In the genomic region with DNA sequence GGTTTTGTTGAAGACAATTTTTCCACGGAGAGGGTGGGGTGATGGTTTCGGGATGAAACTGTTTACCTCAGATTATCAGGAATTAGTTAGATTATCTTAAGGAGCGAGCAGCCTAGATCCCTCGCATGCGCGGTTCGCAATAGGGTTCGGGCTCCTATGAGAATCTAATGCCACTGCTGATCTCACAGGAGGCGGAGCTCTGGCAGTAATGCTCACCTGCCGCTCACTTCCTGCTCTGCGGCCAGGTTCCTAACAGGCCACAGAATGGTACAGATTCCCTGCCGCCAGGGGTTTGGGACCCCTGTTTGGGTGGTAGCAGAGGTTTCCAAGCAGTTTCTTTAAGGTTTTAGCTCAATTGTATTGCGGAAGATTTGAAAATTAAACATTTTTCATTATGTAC, we compare ENCODE assay signal across 21 cellular contexts.
DNase-seq lines count a peak whose midpoint lies in the region; ATAC-seq lines count a peak whose summit lies in the region.
"Had no signal": no experiment of that assay in that cellular context is flagged by ENCODE, and none has a peak within 500 bp of the region (broad histone marks: within the 10 kb centered on the region; RNA-seq: fewer than 3 reads in every experiment).

No MANE protein-coding gene starts in this region.

- no peak overlapping the region for H3K4me3 ChIP-seq in naive thymus-derived CD4-positive, alpha-beta T cell (ENCODE audit: low read length)
- H3K4me3 ChIP-seq: left lung, upper lobe of left lung had no signal

- no peaks in the 10 kb centered on the region for H3K4me1 ChIP-seq in naive thymus-derived CD4-positive, alpha-beta T cell (ENCODE audit: control insufficient read depth in 2 of 2, insufficient read depth in 2 of 2, low read length in 2 of 2)
- H3K4me1 ChIP-seq: left lung, upper lobe of left lung had no signal

- H3K27ac ChIP-seq in naive thymus-derived CD4-positive, alpha-beta T cell (ENCODE audit: low read depth, low read length) = peak overlapping the region; percentile 58
- H3K27ac ChIP-seq: 22Rv1, left lung, upper lobe of left lung, WERI-Rb-1 had no signal

- no peaks in the 10 kb centered on the region for H3K9me3 ChIP-seq in naive thymus-derived CD4-positive, alpha-beta T cell (ENCODE audit: control insufficient read depth in 2 of 3, low read length in 3 of 3)
- H3K9me3 ChIP-seq: left lung, upper lobe of left lung had no signal

- POLR2A ChIA-PET in activated CD8-positive, alpha-beta T cell treated with anti-CD3 and anti-CD28 coated beads, Interleukin-2, amount 10 ng/mL, durations not matched to agents 7 days and 5 days (lab: Charles Lee) = interaction anchor here (0.6 to 1.6 kb wide), 4 partner anchors 9 to 442 kb away, joined by 4 to 6 read pairs (median 5); no protein-coding TSS in a partner anchor
- POLR2A ChIA-PET in naive thymus-derived CD4-positive, alpha-beta T cell (lab: Charles Lee) = interaction anchor here (1.2 to 2.2 kb wide), 3 partner anchors 15 to 417 kb away, joined by 3 to 6 read pairs (median 4); no protein-coding TSS in a partner anchor

- H3K27me3 ChIP-seq in naive thymus-derived CD4-positive, alpha-beta T cell (ENCODE audit: control insufficient read depth in 2 of 2, insufficient read depth in 2 of 2, low read length in 2 of 2) = no peaks in the 10 kb centered on the region
- H3K27me3 ChIP-seq: left lung, upper lobe of left lung had no signal

- no peaks in the 10 kb centered on the region for H3K36me3 Mint-ChIP-seq in activated CD8-positive, alpha-beta T cell treated with anti-CD3 and anti-CD28 coated beads, Interleukin-2, amount 10 ng/mL, durations not matched to agents 7 days and 5 days (ENCODE audit: low read depth)
- no peaks in the 10 kb centered on the region for H3K36me3 Mint-ChIP-seq in naive thymus-derived CD4-positive, alpha-beta T cell

- peak overlapping the region; percentile 82 for H3K27ac Mint-ChIP-seq in activated CD8-positive, alpha-beta T cell treated with anti-CD3 and anti-CD28 coated beads, Interleukin-2, amount 10 ng/mL, durations not matched to agents 7 days and 5 days
- peak overlapping the region; percentile 67 to 93 (median 88) for H3K27ac Mint-ChIP-seq in naive thymus-derived CD4-positive, alpha-beta T cell

- intact Hi-C loops in Right ventricle myocardium inferior (cut with DNase I) = no loop called here
- intact Hi-C loops in left ventricle myocardium superior (cut with micrococcal nuclease) = no loop called here
- intact Hi-C loops in naive thymus-derived CD4-positive, alpha-beta T cell (cut with micrococcal nuclease) = loop anchor here in 1 of 2 donors (2.0 kb wide), 2 partner anchors 443 to 457 kb away; no protein-coding TSS in a partner anchor

- H3K36me3 ChIP-seq in naive thymus-derived CD4-positive, alpha-beta T cell (ENCODE audit: control insufficient read depth in 2 of 3, insufficient read depth in 3 of 3, low read length in 3 of 3) = no peaks in the 10 kb centered on the region
- H3K36me3 ChIP-seq: left lung, upper lobe of left lung, WERI-Rb-1 had no signal

- peak; percentile 29 for DNase-seq in NCI-H748 (lab: John Stamatoyannopoulos, UW; ENCODE audit: unreplicated experiment)
- DNase-seq in NCI-H748 treated with DMSO at 0.1 percent for 48 hours (lab: John Stamatoyannopoulos, UW) = no peak
- DNase-seq in Right ventricle myocardium inferior (ENCODE audit: missing footprints) = peak; percentile 62
- DNase-seq in left ventricle myocardium superior = no peak
- no peak for DNase-seq in activated CD8-positive, alpha-beta T cell treated with anti-CD3 and anti-CD28 coated beads, Interleukin-2, amount 10 ng/mL, durations not matched to agents 7 days and 5 days
- DNase-seq in naive thymus-derived CD4-positive, alpha-beta T cell = no peak
- DNase-seq in foreskin melanocyte = no peak
- DNase-seq: AML-193, cortex of kidney, head of caudate nucleus, left lung, NCI-H146, NCI-H2171 treated with DMSO at 0.1 percent for 48 hours, NCI-H526 treated with DMSO at 0.1 percent for 48 hours, OCI-M1, posterior cingulate gyrus, SW 1271, upper lobe of left lung, WERI-Rb-1 had no signal

- no peaks in the 10 kb centered on the region for H3K9me3 Mint-ChIP-seq in activated CD8-positive, alpha-beta T cell treated with anti-CD3 and anti-CD28 coated beads, Interleukin-2, amount 10 ng/mL, durations not matched to agents 7 days and 5 days (ENCODE audit: insufficient read depth)
- H3K9me3 Mint-ChIP-seq in naive thymus-derived CD4-positive, alpha-beta T cell = no peaks in the 10 kb centered on the region

- peak overlapping the region; percentile 56 for H3K4me3 Mint-ChIP-seq in activated CD8-positive, alpha-beta T cell treated with anti-CD3 and anti-CD28 coated beads, Interleukin-2, amount 10 ng/mL, durations not matched to agents 7 days and 5 days
- H3K4me3 Mint-ChIP-seq in naive thymus-derived CD4-positive, alpha-beta T cell = peak overlapping the region in 8 of 10 donors; percentile 22 to 81 (median 68)

- no peak for ATAC-seq in Right ventricle myocardium inferior
- no peak for ATAC-seq in left ventricle myocardium superior
- no peak for ATAC-seq in activated CD8-positive, alpha-beta T cell treated with anti-CD3 and anti-CD28 coated beads, Interleukin-2, amount 10 ng/mL, durations not matched to agents 7 days and 5 days
- peak; percentile 46 for ATAC-seq in naive thymus-derived CD4-positive, alpha-beta T cell
- no peak for ATAC-seq in GM19467 (IDR thresholded peaks at IDR 0.05; ENCODE audit: unreplicated experiment)
- ATAC-seq: left lung had no signal

- H3K4me1 Mint-ChIP-seq in activated CD8-positive, alpha-beta T cell treated with anti-CD3 and anti-CD28 coated beads, Interleukin-2, amount 10 ng/mL, durations not matched to agents 7 days and 5 days (ENCODE audit: low read depth) = peaks cover 26% of the 10 kb centered on the region
- H3K4me1 Mint-ChIP-seq in naive thymus-derived CD4-positive, alpha-beta T cell = peaks cover 0 to 25% (median 6%) of the 10 kb centered on the region in 7 donors

- no peaks in the 10 kb centered on the region for H3K27me3 Mint-ChIP-seq in activated CD8-positive, alpha-beta T cell treated with anti-CD3 and anti-CD28 coated beads, Interleukin-2, amount 10 ng/mL, durations not matched to agents 7 days and 5 days (ENCODE audit: low read depth)
- peaks cover 0 to 9% (median 0%) of the 10 kb centered on the region in 5 donors for H3K27me3 Mint-ChIP-seq in naive thymus-derived CD4-positive, alpha-beta T cell

- CTCF ChIA-PET in activated CD8-positive, alpha-beta T cell treated with anti-CD3 and anti-CD28 coated beads, Interleukin-2, amount 10 ng/mL, durations not matched to agents 7 days and 5 days (lab: Charles Lee) = interaction anchor here (1.0 to 3.6 kb wide), 7 partner anchors 8 to 457 kb away, joined by 3 to 22 read pairs (median 8); no protein-coding TSS in a partner anchor
- CTCF ChIA-PET in naive thymus-derived CD4-positive, alpha-beta T cell (lab: Charles Lee) = interaction anchor here (0.6 to 1.5 kb wide), 3 partner anchors 9 to 717 kb away, joined by 3 to 6 read pairs (median 6); no protein-coding TSS in a partner anchor

Comparison
In these comparisons a context has a peak if more than half of its experiments do, and no peak if none do; other contexts are left out.
1. DNase-seq: peak in NCI-H748 (single experiment) and Right ventricle myocardium inferior (single experiment); none in NCI-H748 treated with DMSO at 0.1 percent for 48 hours (single experiment), left ventricle myocardium superior (single experiment), activated CD8-positive, alpha-beta T cell treated with anti-CD3 and anti-CD28 coated beads, Interleukin-2, amount 10 ng/mL, durations not matched to agents 7 days and 5 days (single experiment), naive thymus-derived CD4-positive, alpha-beta T cell (0 of 9) and foreskin melanocyte (single experiment).